ENCODE assay signal across 8 cellular contexts in genomic region chr3:187679638-187680396, GRCh38. TPM values are rescaled to one million over a fixed set of nuclear protein-coding genes. Genes with fewer than 3 reads are reported as not detected.
DNase-seq lines count a peak whose midpoint lies in the region; ATAC-seq and TF ChIP-seq lines count a peak whose summit lies in the region.

No MANE protein-coding gene starts in this region.

- no peak overlapping the region for H3K27ac ChIP-seq in parathyroid adenoma
- no peak overlapping the region for H3K27ac ChIP-seq in upper lobe of left lung

- no peak for TF ChIP-seq POLR2A in upper lobe of left lung (IDR thresholded peaks at IDR 0.05)

- no peak overlapping the region for H3K4me2 ChIP-seq in parathyroid adenoma (ENCODE audit: low read length)

- H3K9ac ChIP-seq in parathyroid adenoma, result no peak overlapping the region

- H3K79me2 ChIP-seq in parathyroid adenoma, result no peaks in the 10 kb centered on the region

- DNase-seq in BE2C (peak; percentile 81), MG63 (peak; percentile 66), SHP77 treated with DMSO at 0.1 percent for 48 hours (lab: John Stamatoyannopoulos, UW) (peak; percentile 28), glomerular endothelial cell (ENCODE audit: extremely low read depth, low read depth, low spot score) (peak; percentile 37), upper lobe of left lung (peak in 1 of 2 donors; percentile 66)
- DNase-seq in activated effector memory CD4-positive, alpha-beta T cell treated with anti-CD3 and anti-CD28 coated beads, Interleukin-2, amount 50 U/mL, for 16 hours, result peak; percentile 87

- H3K4me1 ChIP-seq in BE2C, result no peaks in the 10 kb centered on the region
- no peaks in the 10 kb centered on the region for H3K4me1 ChIP-seq in parathyroid adenoma
- peaks cover 0 to 2% (median 0%) of the 10 kb centered on the region in 4 donors for H3K4me1 ChIP-seq in upper lobe of left lung

- ATAC-seq in GM21367 (IDR thresholded peaks at IDR 0.05; ENCODE audit: unreplicated experiment) (peak; percentile 83), upper lobe of left lung (ENCODE audit: low FRiP score in 2 of 2) (peak; percentile 87 to 96)

- TF ChIP-seq EP300 in upper lobe of left lung (IDR thresholded peaks at IDR 0.05), result no peak

- TF ChIP-seq CTCF in BE2C (IDR thresholded peaks at IDR 0.05; ENCODE audit: low read depth, low read length), result peak; percentile 93
- peak; percentile 95 for TF ChIP-seq CTCF in parathyroid adenoma (IDR thresholded peaks at IDR 0.05)
- TF ChIP-seq CTCF in upper lobe of left lung (IDR thresholded peaks at IDR 0.05), result peak; percentile 80 to 97 (median 88)

- no peaks in the 10 kb centered on the region for H3K36me3 ChIP-seq in BE2C
- H3K36me3 ChIP-seq in MG63, result no peaks in the 10 kb centered on the region
- H3K36me3 ChIP-seq in parathyroid adenoma (ENCODE audit: control insufficient read depth, insufficient read depth, low read length), result no peaks in the 10 kb centered on the region
- H3K36me3 ChIP-seq in upper lobe of left lung, result no peaks in the 10 kb centered on the region

- 31% methylated on average over 7 of the region's 7 CpGs for WGBS in upper lobe of left lung, 2 donors

- H3K9me3 ChIP-seq in BE2C, result no peaks in the 10 kb centered on the region; the same call in 1 of the 2 replicates
- peaks cover 1% of the 10 kb centered on the region for H3K9me3 ChIP-seq in MG63
- no peaks in the 10 kb centered on the region for H3K9me3 ChIP-seq in parathyroid adenoma (ENCODE audit: control insufficient read depth, low read length)
- H3K9me3 ChIP-seq in upper lobe of left lung, result no peaks in the 10 kb centered on the region

- no peak overlapping the region for H2AFZ ChIP-seq in parathyroid adenoma

- no peak overlapping the region for H3K4me3 ChIP-seq in BE2C (ENCODE audit: low read depth, low read length)
- H3K4me3 ChIP-seq in MG63, result no peak overlapping the region
- no peak overlapping the region for H3K4me3 ChIP-seq in parathyroid adenoma (ENCODE audit: low read depth, low read length)
- no peak overlapping the region for H3K4me3 ChIP-seq in upper lobe of left lung

- H3K27me3 ChIP-seq in BE2C, result peaks cover 17% of the 10 kb centered on the region
- peaks cover 3% of the 10 kb centered on the region; the same call in 1 of the 2 replicates for H3K27me3 ChIP-seq in MG63
- H3K27me3 ChIP-seq in parathyroid adenoma (ENCODE audit: control insufficient read depth, insufficient read depth, low read length), result no peaks in the 10 kb centered on the region
- H3K27me3 ChIP-seq in upper lobe of left lung, result no peaks in the 10 kb centered on the region

RNA-seq across cellular contexts. Expression of gene SST, which starts 9.6 kb away (rescaled TPM):
- not detected for polyA plus RNA-seq in BE2C (2012; ENCODE audit: insufficient read depth, insufficient read length, low read depth)
- not detected in 2 replicates for total RNA-seq in MG63 (2014; rRNA removed; shearing (Covaris generic); ENCODE audit: low replicate concordance)
- not detected in 2 replicates for total RNA-seq in glomerular endothelial cell
- total RNA-seq in upper lobe of left lung, result not detected

RNA-seq across cellular contexts. Expression of gene RTP2, which starts 22.5 kb away (rescaled TPM):
- polyA plus RNA-seq in BE2C (2012; ENCODE audit: insufficient read depth, insufficient read length, low read depth), result not detected
- total RNA-seq in MG63 (2014; rRNA removed; shearing (Covaris generic); ENCODE audit: low replicate concordance), result not detected in 2 replicates
- total RNA-seq in glomerular endothelial cell (not detected in 2 replicates), upper lobe of left lung (not detected)
